In genomic region chr16:17396762-17397498, GRCh38 we compare ENCODE assay signal across 9 cellular contexts.
DNase-seq lines count a peak whose midpoint lies in the region; ATAC-seq and TF ChIP-seq lines count a peak whose summit lies in the region.
"Had no signal": no experiment of that assay in that cellular context is flagged by ENCODE, and none has a peak within 500 bp of the region (broad histone marks: within the 10 kb centered on the region; RNA-seq: fewer than 3 reads in every experiment).

No MANE protein-coding gene starts in this region.

- H3K9ac ChIP-seq in stomach smooth muscle (ENCODE audit: low read length in 2 of 2): peak overlapping the region in 1 of 2 donors; percentile 21

- CTCF ChIA-PET in activated CD4-positive, alpha-beta T cell treated with anti-CD3 and anti-CD28 coated beads, Interleukin-2, amount 10 ng/mL, durations not matched to agents 7 days and 5 days (lab: Charles Lee): interaction anchor here (0.6 kb wide), 1 partner anchor 48 kb away, joined by 3 read pairs; no protein-coding TSS in a partner anchor

- ATAC-seq in HG02678 (IDR thresholded peaks at IDR 0.05; ENCODE audit: unreplicated experiment): no peak

- H3K36me3 Mint-ChIP-seq in activated CD4-positive, alpha-beta T cell treated with anti-CD3 and anti-CD28 coated beads, Interleukin-2, amount 10 ng/mL, durations not matched to agents 7 days and 5 days (ENCODE audit: low read depth): peaks cover 50% of the 10 kb centered on the region

- DNase-seq in activated CD4-positive, alpha-beta T cell treated with anti-CD3 and anti-CD28 coated beads, Interleukin-2, amount 10 ng/mL, durations not matched to agents 7 days and 5 days: peak; percentile 13
- DNase-seq in activated CD4-positive, alpha-beta T cell treated with anti-CD3 and anti-CD28 coated beads, Interleukin-2, amount 50 U/mL, for 48 hours: no peak
- DNase-seq in RPMI7951 (ENCODE audit: low read depth): peak; percentile 41
- peak; percentile 80 for DNase-seq in fibroblast of pulmonary artery (ENCODE audit: low read depth)
- no peak for DNase-seq in caudate nucleus (lab: John Stamatoyannopoulos, UW)
- DNase-seq in CD1c-positive myeloid dendritic cell (ENCODE audit: extremely low spot score): no peak

- no peak for TF ChIP-seq CTCF in fibroblast of pulmonary artery (IDR thresholded peaks at IDR 0.05; ENCODE audit: low read length, missing control alignments)

- H3K27ac ChIP-seq in stomach smooth muscle (ENCODE audit: low read length) (peak overlapping the region; percentile 84), caudate nucleus (ENCODE audit: low read depth, low read length) (no peak overlapping the region)

- H3K9me3 ChIP-seq in stomach smooth muscle (ENCODE audit: control insufficient read depth in 2 of 2, low read length in 2 of 2): no peaks in the 10 kb centered on the region

- H3K4me3 ChIP-seq in fibroblast of pulmonary artery (replicated peaks; ENCODE audit: low read depth, low read length) (no peak overlapping the region), stomach smooth muscle (ENCODE audit: low read length in 2 of 2) (peak overlapping the region in 1 of 2 donors; percentile 22)

- peaks cover 29% of the 10 kb centered on the region for H3K4me1 ChIP-seq in stomach smooth muscle (ENCODE audit: control insufficient read depth, insufficient read depth, low read length)

- H3K4me1 Mint-ChIP-seq in activated CD4-positive, alpha-beta T cell treated with anti-CD3 and anti-CD28 coated beads, Interleukin-2, amount 10 ng/mL, durations not matched to agents 7 days and 5 days: peaks cover 45% of the 10 kb centered on the region

- H3K27me3 ChIP-seq in stomach smooth muscle (ENCODE audit: control insufficient read depth in 1 of 2, insufficient read depth in 2 of 2, low read length in 2 of 2): no peaks in the 10 kb centered on the region

- H3K36me3 ChIP-seq in stomach smooth muscle (ENCODE audit: control insufficient read depth in 2 of 2, insufficient read depth in 2 of 2, low read length in 2 of 2): no peaks in the 10 kb centered on the region

- H3K27me3 Mint-ChIP-seq in activated CD4-positive, alpha-beta T cell treated with anti-CD3 and anti-CD28 coated beads, Interleukin-2, amount 10 ng/mL, durations not matched to agents 7 days and 5 days: no peaks in the 10 kb centered on the region
- H3K27me3 Mint-ChIP-seq: B cell had no signal

- POLR2A ChIA-PET in activated CD4-positive, alpha-beta T cell treated with anti-CD3 and anti-CD28 coated beads, Interleukin-2, amount 10 ng/mL, durations not matched to agents 7 days and 5 days (lab: Charles Lee): no interaction called here

- H3K27ac Mint-ChIP-seq in activated CD4-positive, alpha-beta T cell treated with anti-CD3 and anti-CD28 coated beads, Interleukin-2, amount 10 ng/mL, durations not matched to agents 7 days and 5 days: peak overlapping the region; percentile 57
- H3K27ac Mint-ChIP-seq: B cell had no signal

- H3K9me3 Mint-ChIP-seq in activated CD4-positive, alpha-beta T cell treated with anti-CD3 and anti-CD28 coated beads, Interleukin-2, amount 10 ng/mL, durations not matched to agents 7 days and 5 days: peaks cover 10% of the 10 kb centered on the region

- H3K4me3 Mint-ChIP-seq in activated CD4-positive, alpha-beta T cell treated with anti-CD3 and anti-CD28 coated beads, Interleukin-2, amount 10 ng/mL, durations not matched to agents 7 days and 5 days: no peak overlapping the region
- H3K4me3 Mint-ChIP-seq: B cell had no signal

Comparison
In these comparisons a context has a peak if more than half of its experiments do, and no peak if none do; other contexts are left out.
1. DNase-seq: peak in activated CD4-positive, alpha-beta T cell treated with anti-CD3 and anti-CD28 coated beads, Interleukin-2, amount 10 ng/mL, durations not matched to agents 7 days and 5 days (single experiment), RPMI7951 (single experiment) and fibroblast of pulmonary artery (single experiment); none in activated CD4-positive, alpha-beta T cell treated with anti-CD3 and anti-CD28 coated beads, Interleukin-2, amount 50 U/mL, for 48 hours (0 of 2), caudate nucleus (0 of 61) and CD1c-positive myeloid dendritic cell (single experiment).